Comparison of ENCODE assay signal across 12 cellular contexts in genomic region chr7:147981072-147981813, GRCh38.
DNase-seq lines count a peak whose midpoint lies in the region; ATAC-seq, FAIRE-seq and TF ChIP-seq lines count a peak whose summit lies in the region.
"Had no signal": no experiment of that assay in that cellular context is flagged by ENCODE, and none has a peak within 500 bp of the region (broad histone marks: within the 10 kb centered on the region; RNA-seq: fewer than 3 reads in every experiment).

No MANE protein-coding gene starts in this region.

- in situ Hi-C loops in GM13977 (cut with MboI; ENCODE audit: low pct_unique_long_range_greater_than_20kb, low sequenced_read_pairs, unreplicated experiment), result no loop called here

- H3K27me3 Mint-ChIP-seq in GM23338 (ENCODE audit: insufficient read depth, low read depth, poor library complexity), result no peaks in the 10 kb centered on the region
- H3K27me3 Mint-ChIP-seq: stimulated activated naive B cell treated with anti-CD40 and anti-IgM and Interleukin-4, amounts not matched to agents 10 μg/mL and 1 μg/mL and 100 μg/mL, for 72 hours had no signal

- H3K4me2 ChIP-seq in MM.1S (ENCODE audit: low read depth, low read length), result peak overlapping the region; percentile 35
- no peak overlapping the region for H3K4me2 ChIP-seq in GM23338

- peaks cover 6% of the 10 kb centered on the region for H3K4me1 Mint-ChIP-seq in GM23338
- H3K4me1 Mint-ChIP-seq: stimulated activated naive B cell treated with anti-CD40 and anti-IgM and Interleukin-4, amounts not matched to agents 10 μg/mL and 1 μg/mL and 100 μg/mL, for 72 hours had no signal

- H3K9me3 Mint-ChIP-seq in GM23338, result peaks cover 30% of the 10 kb centered on the region

- H3F3A ChIP-seq in MM.1S (ENCODE audit: insufficient read depth, low read length) (peaks cover 9% of the 10 kb centered on the region), GM23338 (replicated peaks; ENCODE audit: low read depth) (no peaks in the 10 kb centered on the region)

- H3K27ac ChIP-seq in MM.1S (ENCODE audit: low read length), result no peak overlapping the region
- H3K27ac ChIP-seq in GM23338 (ENCODE audit: low read depth), result no peak overlapping the region

- H3K36me3 Mint-ChIP-seq in GM23338 (ENCODE audit: low read depth), result peaks cover 13% of the 10 kb centered on the region; the same call in 2 of the 3 replicates
- H3K36me3 Mint-ChIP-seq: stimulated activated naive B cell treated with anti-CD40 and anti-IgM and Interleukin-4, amounts not matched to agents 10 μg/mL and 1 μg/mL and 100 μg/mL, for 72 hours had no signal

- H3K36me3 ChIP-seq in MM.1S (replicated peaks; ENCODE audit: insufficient read depth, low read length), result no peaks in the 10 kb centered on the region
- H3K36me3 ChIP-seq in GM23338 (ENCODE audit: insufficient read depth), result no peaks in the 10 kb centered on the region

- DNase-seq in GM13977 (ENCODE audit: low spot score) (peak; percentile 44), MM.1S (peak; percentile 93), GM19239 (ENCODE audit: insufficient read length, low spot score) (no peak), GM23338 (ENCODE audit: low spot score) (no peak), DMS53 (lab: John Stamatoyannopoulos, UW) (no peak), LoVo (ENCODE audit: low spot score) (no peak)
- DNase-seq: activated naive CD4-positive, alpha-beta T cell treated with Interleukin-2 at 50 U/mL for 16 hours; C1 segment of cervical spinal cord; stimulated activated CD4-positive, alpha-beta T cell treated with anti-CD3 and anti-CD28 coated beads, Interleukin-15, amount 100 ng/mL, for 24 hours; stimulated activated naive B cell treated with anti-CD40 and anti-IgM and Interleukin-4, amounts not matched to agents 10 μg/mL and 1 μg/mL and 100 μg/mL, for 72 hours had no signal

- H3K4me3 ChIP-seq in MM.1S (ENCODE audit: low read length) (peak overlapping the region; percentile 3; the same call in 1 of the 2 replicates), GM23338 (no peak overlapping the region)

- no peaks in the 10 kb centered on the region for H3K9me3 ChIP-seq in MM.1S (replicated peaks; ENCODE audit: insufficient read depth, low read length)

- H3K4me1 ChIP-seq in MM.1S (ENCODE audit: low read length), result peaks cover 12% of the 10 kb centered on the region
- no peaks in the 10 kb centered on the region for H3K4me1 ChIP-seq in GM23338 (ENCODE audit: insufficient read depth)

- FAIRE-seq in GM19239 (lab: Jason Lieb, UNC), result no peak

- H2AFZ ChIP-seq in MM.1S (ENCODE audit: low read length), result no peak overlapping the region
- H2AFZ ChIP-seq in GM23338, result no peak overlapping the region

- TF ChIP-seq CTCF in GM13977 (IDR thresholded peaks at IDR 0.05; ENCODE audit: extremely low read depth, insufficient read depth, missing control alignments) (no peak), MM.1S (IDR thresholded peaks at IDR 0.05; ENCODE audit: low read length) (no peak), GM23338 (conservative IDR thresholded peaks at IDR 0.05; ENCODE audit: low read depth in 2 of 2) (no peak)

- H3K27me3 ChIP-seq in MM.1S (replicated peaks; ENCODE audit: insufficient read depth, low read length) (no peaks in the 10 kb centered on the region), GM23338 (ENCODE audit: insufficient read depth) (no peaks in the 10 kb centered on the region)

- H3K9me2 ChIP-seq in MM.1S (replicated peaks; ENCODE audit: insufficient read depth, low read length) (no peaks in the 10 kb centered on the region), GM23338 (ENCODE audit: insufficient read depth) (no peaks in the 10 kb centered on the region)

- no peak overlapping the region for H3K9ac ChIP-seq in MM.1S (ENCODE audit: low read length)

- peak; percentile 74 for ATAC-seq in GM19455 (IDR thresholded peaks at IDR 0.05; ENCODE audit: unreplicated experiment)
- ATAC-seq in HG02943 (IDR thresholded peaks at IDR 0.05; ENCODE audit: low read depth, unreplicated experiment), result peak; percentile 62
- no peak for ATAC-seq in GM23338
- ATAC-seq: stimulated activated naive B cell treated with anti-CD40 and anti-IgM and Interleukin-4, amounts not matched to agents 10 μg/mL and 1 μg/mL and 100 μg/mL, for 72 hours had no signal

- H4K20me1 ChIP-seq in MM.1S (ENCODE audit: insufficient read depth, low read length), result no peaks in the 10 kb centered on the region
- no peaks in the 10 kb centered on the region for H4K20me1 ChIP-seq in GM23338 (replicated peaks; ENCODE audit: insufficient read depth)

- H3K4me3 Mint-ChIP-seq in GM23338, result no peak overlapping the region
- H3K4me3 Mint-ChIP-seq: stimulated activated naive B cell treated with anti-CD40 and anti-IgM and Interleukin-4, amounts not matched to agents 10 μg/mL and 1 μg/mL and 100 μg/mL, for 72 hours had no signal

- H3K27ac Mint-ChIP-seq in GM23338, result no peak overlapping the region
- H3K27ac Mint-ChIP-seq: stimulated activated naive B cell treated with anti-CD40 and anti-IgM and Interleukin-4, amounts not matched to agents 10 μg/mL and 1 μg/mL and 100 μg/mL, for 72 hours had no signal

- H3K79me2 ChIP-seq in MM.1S (ENCODE audit: low read length) (no peaks in the 10 kb centered on the region), GM23338 (replicated peaks; ENCODE audit: insufficient read depth) (no peaks in the 10 kb centered on the region)

TF ChIP-seq in GM23338, 12 proteins besides CTCF, POLR2A, EP300 and RAD21 (continues in another document):
- TF ChIP-seq JUNB (IDR thresholded peaks at IDR 0.05; ENCODE audit: unreplicated experiment), result no peak
- TF ChIP-seq, protein P1, sequence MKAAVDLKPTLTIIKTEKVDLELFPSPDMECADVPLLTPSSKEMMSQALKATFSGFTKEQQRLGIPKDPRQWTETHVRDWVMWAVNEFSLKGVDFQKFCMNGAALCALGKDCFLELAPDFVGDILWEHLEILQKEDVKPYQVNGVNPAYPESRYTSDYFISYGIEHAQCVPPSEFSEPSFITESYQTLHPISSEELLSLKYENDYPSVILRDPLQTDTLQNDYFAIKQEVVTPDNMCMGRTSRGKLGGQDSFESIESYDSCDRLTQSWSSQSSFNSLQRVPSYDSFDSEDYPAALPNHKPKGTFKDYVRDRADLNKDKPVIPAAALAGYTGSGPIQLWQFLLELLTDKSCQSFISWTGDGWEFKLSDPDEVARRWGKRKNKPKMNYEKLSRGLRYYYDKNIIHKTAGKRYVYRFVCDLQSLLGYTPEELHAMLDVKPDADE (IDR thresholded peaks at IDR 0.05), result no peak
- no peak for TF ChIP-seq POLR2AphosphoS5 (IDR thresholded peaks at IDR 0.05; ENCODE audit: low read depth)
- no peak for TF ChIP-seq EZH2 (IDR thresholded peaks at IDR 0.05; ENCODE audit: low read depth, unreplicated experiment)
- no peak for TF ChIP-seq CREB1 (CRISPR knock-in tag; IDR thresholded peaks at IDR 0.05; ENCODE audit: low read depth)
- TF ChIP-seq ZNF331 (CRISPR knock-in tag; IDR thresholded peaks at IDR 0.05; ENCODE audit: low read depth), result no peak
- no peak for TF ChIP-seq EZH2phosphoT487 (IDR thresholded peaks at IDR 0.05; ENCODE audit: unreplicated experiment)
- no peak for TF ChIP-seq REST (IDR thresholded peaks at IDR 0.05; ENCODE audit: unreplicated experiment)

Comparison
In these comparisons a context has a peak if more than half of its experiments do, and no peak if none do; other contexts are left out.
1. DNase-seq: peak in GM13977 (single experiment) and MM.1S (single experiment); none in GM19239 (single experiment), GM23338 (single experiment), DMS53 (single experiment) and LoVo (single experiment).